ENCODE assay signal across 17 cellular contexts in the genomic region with DNA sequence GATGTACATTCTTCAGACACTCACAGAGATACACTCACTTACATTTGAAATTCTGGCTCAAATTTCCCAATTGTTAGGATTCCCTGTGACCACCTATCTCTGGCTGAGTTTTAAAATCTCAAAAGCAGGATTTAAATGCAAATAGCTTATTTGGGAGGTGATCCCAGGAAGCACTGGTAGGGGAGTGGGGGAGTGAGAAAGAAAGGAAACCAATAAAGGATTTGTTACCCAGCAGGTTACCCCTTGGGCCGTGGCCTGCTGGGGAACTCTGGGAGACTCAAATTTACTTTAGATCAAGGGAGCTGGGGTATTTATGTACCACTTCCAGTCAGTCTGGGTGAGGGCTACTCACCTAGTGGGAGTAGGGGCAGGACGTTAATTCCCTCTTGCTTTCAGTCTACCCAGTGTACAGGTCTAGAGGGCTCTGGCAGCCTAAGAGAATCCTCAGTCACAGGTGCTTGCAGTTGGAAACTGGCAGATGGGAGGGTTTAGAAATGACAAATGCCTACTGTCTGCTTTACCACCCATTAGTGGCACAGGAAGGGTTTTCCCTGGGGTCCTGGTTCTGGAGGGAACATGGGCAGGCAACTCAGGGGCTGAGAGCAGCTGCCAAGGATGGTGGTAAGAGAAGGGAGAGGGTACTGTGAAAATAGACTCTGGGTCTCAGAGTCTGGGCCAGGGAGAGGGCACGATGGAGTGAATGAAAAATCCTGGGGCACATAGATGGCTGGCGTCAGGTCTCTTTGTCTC.
DNase-seq lines count a peak whose midpoint lies in the region; ATAC-seq and TF ChIP-seq lines count a peak whose summit lies in the region.
"Had no signal": no experiment of that assay in that cellular context is flagged by ENCODE, and none has a peak within 500 bp of the region (broad histone marks: within the 10 kb centered on the region; RNA-seq: fewer than 3 reads in every experiment).

No MANE protein-coding gene starts in this region.

- H2BK120ac ChIP-seq in trophoblast cell (ENCODE audit: insufficient read depth, low read length, poor library complexity) = no peak overlapping the region

- H3K27ac ChIP-seq in BLaER1 treated with 17β-estradiol and CSF1 and Interleukin-3, amounts not matched to agents 10 nM and 100 nM = peak overlapping the region in 8 of 11 experiments; percentile 6 to 49 (median 30); a peak in 13 of 22 replicates
- H3K27ac ChIP-seq in iPS DF 6.9 (ENCODE audit: low read length) (peak overlapping the region; percentile 80), trophoblast cell (ENCODE audit: low read depth, low read length) (no peak overlapping the region)
- H3K27ac ChIP-seq: C4-2B had no signal

- no peak overlapping the region for H4K8ac ChIP-seq in trophoblast cell (ENCODE audit: low read depth, low read length)

- H3K4me2 ChIP-seq in BLaER1 treated with 17β-estradiol and CSF1 and Interleukin-3, amounts not matched to agents 10 nM and 100 nM = peak overlapping the region in 10 of 11 experiments; percentile 23 to 83 (median 74); a peak in 18 of 22 replicates
- no peak overlapping the region for H3K4me2 ChIP-seq in trophoblast cell (ENCODE audit: low read length)

- H3K14ac ChIP-seq in trophoblast cell (ENCODE audit: low read length) = no peak overlapping the region

- no peak overlapping the region for H2AK5ac ChIP-seq in trophoblast cell (ENCODE audit: low read length)

- peaks cover 28% of the 10 kb centered on the region for H3K36me3 Mint-ChIP-seq in nephron progenitor cell (ENCODE audit: low read depth)
- H3K36me3 Mint-ChIP-seq: activated naive CD4-positive, alpha-beta T cell treated with anti-CD3 and anti-CD28 coated beads, Interleukin-2, amount 10 ng/mL, durations not matched to agents 7 days and 5 days had no signal

- peaks cover 43 to 67% (median 51%) of the 10 kb centered on the region in 10 experiments for H3K4me1 ChIP-seq in BLaER1 treated with 17β-estradiol and CSF1 and Interleukin-3, amounts not matched to agents 10 nM and 100 nM
- H3K4me1 ChIP-seq in iPS DF 6.9 (ENCODE audit: control insufficient read depth, insufficient read depth, low read length) (peaks cover 16% of the 10 kb centered on the region), trophoblast cell (ENCODE audit: control insufficient read depth in 1 of 2, insufficient read depth in 2 of 2, low read length in 2 of 2) (peaks cover 5 to 9% of the 10 kb centered on the region in 2 experiments)

- H3K27ac Mint-ChIP-seq in nephron progenitor cell = no peak overlapping the region

- peaks cover 0 to 84% (median 21%) of the 10 kb centered on the region in 11 experiments; a peak in 16 of 22 replicates for H3K36me3 ChIP-seq in BLaER1 treated with 17β-estradiol and CSF1 and Interleukin-3, amounts not matched to agents 10 nM and 100 nM
- H3K36me3 ChIP-seq in iPS DF 6.9 (ENCODE audit: control insufficient read depth, insufficient read depth, low read length) = no peaks in the 10 kb centered on the region
- H3K36me3 ChIP-seq in trophoblast cell (ENCODE audit: control insufficient read depth in 1 of 2, insufficient read depth in 2 of 2, low read length in 2 of 2) = peaks cover 43 to 66% of the 10 kb centered on the region in 2 experiments
- H3K36me3 ChIP-seq: MG63 had no signal

- no peak overlapping the region for H2AFZ ChIP-seq in trophoblast cell (ENCODE audit: insufficient read depth, low read length, poor library complexity)

- H3K9ac ChIP-seq in BLaER1 treated with 17β-estradiol and CSF1 and Interleukin-3, amounts not matched to agents 10 nM and 100 nM = 0 out of 22 replicates have a peak overlapping the region, but pooled peaks of 3 of the 11 experiments have one; percentile 8 to 9 (median 9)
- no peak overlapping the region for H3K9ac ChIP-seq in trophoblast cell (ENCODE audit: low read length)

- H3K23ac ChIP-seq in trophoblast cell (ENCODE audit: low read length) = no peak overlapping the region

- H3K4ac ChIP-seq in trophoblast cell (ENCODE audit: low read depth, low read length) = peak overlapping the region; percentile 42

- peaks cover 6% of the 10 kb centered on the region for H3K79me2 ChIP-seq in trophoblast cell (ENCODE audit: control insufficient read depth, insufficient read depth, low read length, poor library complexity)

- no peak overlapping the region for H3K4me3 Mint-ChIP-seq in nephron progenitor cell
- H3K4me3 Mint-ChIP-seq: activated naive CD4-positive, alpha-beta T cell treated with anti-CD3 and anti-CD28 coated beads, Interleukin-2, amount 10 ng/mL, durations not matched to agents 7 days and 5 days; naive thymus-derived CD8-positive, alpha-beta T cell had no signal

- no peak overlapping the region for H3K4me3 ChIP-seq in BLaER1 treated with 17β-estradiol and CSF1 and Interleukin-3, amounts not matched to agents 10 nM and 100 nM
- H3K4me3 ChIP-seq in iPS DF 6.9 (ENCODE audit: low read length) (no peak overlapping the region), trophoblast cell (ENCODE audit: low read depth, low read length) (no peak overlapping the region)
- H3K4me3 ChIP-seq: MG63 had no signal

- no peaks in the 10 kb centered on the region for H3K9me3 Mint-ChIP-seq in nephron progenitor cell
- H3K9me3 Mint-ChIP-seq: activated naive CD4-positive, alpha-beta T cell treated with anti-CD3 and anti-CD28 coated beads, Interleukin-2, amount 10 ng/mL, durations not matched to agents 7 days and 5 days; naive thymus-derived CD8-positive, alpha-beta T cell had no signal

- peaks cover 2% of the 10 kb centered on the region for H3K79me1 ChIP-seq in trophoblast cell (ENCODE audit: low read length)

- H4K12ac ChIP-seq in trophoblast cell (ENCODE audit: low read depth, low read length) = no peak overlapping the region

- no peak overlapping the region for H2BK12ac ChIP-seq in trophoblast cell (ENCODE audit: low read length)

- WGBS in iPS DF 6.9 (ENCODE audit: insufficient coverage, insufficient read length) = no CpG with 5 or more reads among the region's 4 CpGs
- no CpG with 5 or more reads among the region's 4 CpGs for WGBS in trophoblast cell (ENCODE audit: extremely low coverage, insufficient coverage, insufficient read length)

- peaks cover 7% of the 10 kb centered on the region for H3K27me3 Mint-ChIP-seq in nephron progenitor cell (ENCODE audit: low read depth, poor library complexity)
- H3K27me3 Mint-ChIP-seq: activated naive CD4-positive, alpha-beta T cell treated with anti-CD3 and anti-CD28 coated beads, Interleukin-2, amount 10 ng/mL, durations not matched to agents 7 days and 5 days; naive thymus-derived CD8-positive, alpha-beta T cell had no signal

- no peaks in the 10 kb centered on the region for H3K9me3 ChIP-seq in BLaER1 treated with 17β-estradiol and CSF1 and Interleukin-3, amounts not matched to agents 10 nM and 100 nM (replicated peaks in 1 of 11)
- H3K9me3 ChIP-seq in iPS DF 6.9 (ENCODE audit: control insufficient read depth, insufficient read depth, low read length) (no peaks in the 10 kb centered on the region), trophoblast cell (ENCODE audit: insufficient read depth, low read depth, low read length) (no peaks in the 10 kb centered on the region)
- H3K9me3 ChIP-seq: MG63 had no signal

- no peak for ATAC-seq in HG03469 (IDR thresholded peaks at IDR 0.05; ENCODE audit: unreplicated experiment)
- ATAC-seq: naive thymus-derived CD8-positive, alpha-beta T cell; Right ventricle myocardium inferior had no signal

- H3K4me1 Mint-ChIP-seq in nephron progenitor cell = peaks cover 42% of the 10 kb centered on the region

- no peak overlapping the region for H4K91ac ChIP-seq in trophoblast cell (ENCODE audit: low read depth, low read length)

- peak overlapping the region; percentile 35 for H3K18ac ChIP-seq in trophoblast cell (ENCODE audit: low read length)

- H3K27me3 ChIP-seq in BLaER1 treated with 17β-estradiol and CSF1 and Interleukin-3, amounts not matched to agents 10 nM and 100 nM = no peaks in the 10 kb centered on the region
- H3K27me3 ChIP-seq in iPS DF 6.9 (ENCODE audit: control insufficient read depth, insufficient read depth, low read length) (no peaks in the 10 kb centered on the region), trophoblast cell (ENCODE audit: insufficient read depth, low read length) (no peaks in the 10 kb centered on the region)
- H3K27me3 ChIP-seq: MG63 had no signal

- peak; percentile 74 for DNase-seq in NCI-H2171 treated with DMSO at 0.1 percent for 48 hours (lab: John Stamatoyannopoulos, UW)
- no peak for DNase-seq in iPS DF 6.9 (ENCODE audit: low read depth, low spot score)
- no peak for DNase-seq in trophoblast cell
- no peak for DNase-seq in kidney tubule cell (ENCODE audit: low spot score)
- no peak for DNase-seq in nephron progenitor cell
- no peak for DNase-seq in NCI-H2081 treated with DMSO at 0.1 percent for 48 hours (lab: John Stamatoyannopoulos, UW)
- DNase-seq: activated CD4-positive, alpha-beta T cell treated with anti-CD3 and anti-CD28 coated beads, Interleukin-2, amount 50 U/mL, for 48 hours; activated naive CD4-positive, alpha-beta T cell treated with anti-CD3 and anti-CD28 coated beads, Interleukin-2, amount 10 ng/mL, durations not matched to agents 7 days and 5 days; DND-41; IMR-90; MG63; naive thymus-derived CD8-positive, alpha-beta T cell; NCI-H146 had no signal

- H2BK5ac ChIP-seq in trophoblast cell (ENCODE audit: low read depth, low read length, poor library complexity) = no peak overlapping the region

- H4K20me1 ChIP-seq in BLaER1 treated with 17β-estradiol and CSF1 and Interleukin-3, amounts not matched to agents 10 nM and 100 nM = peaks cover 0 to 65% (median 0%) of the 10 kb centered on the region in 11 experiments; a peak in 4 of 22 replicates

- TF ChIP-seq CTCF in nephron progenitor cell (IDR thresholded peaks at IDR 0.05) = no peak
